Comparison of ENCODE assay signal across 9 cellular contexts in genomic region chr17:66691644-66692500, GRCh38.
A peak's percentile ranks its signal among the peaks of the same experiment; 100 is the strongest.
DNase-seq lines count a peak whose midpoint lies in the region; ATAC-seq and TF ChIP-seq lines count a peak whose summit lies in the region.
"Had no signal": no experiment of that assay in that cellular context is flagged by ENCODE, and none has a peak within 500 bp of the region (broad histone marks: within the 10 kb centered on the region; RNA-seq: fewer than 3 reads in every experiment).

No MANE protein-coding gene starts in this region.

- DNase-seq in Ammon's horn (ENCODE audit: low spot score) (peak; percentile 56), HuH-7.5 (ENCODE audit: low spot score) (no peak), HUDEP-2 (lab: John Stamatoyannopoulos, UW; ENCODE audit: unreplicated experiment in 76 of 76) (no peak)
- DNase-seq in activated naive CD8-positive, alpha-beta T cell treated with anti-CD3 and anti-CD28 coated beads, Interleukin-2, amount 50 U/mL, for 24 hours = no peak

- no peaks in the 10 kb centered on the region for H3K27me3 Mint-ChIP-seq in activated naive CD8-positive, alpha-beta T cell treated with anti-CD3 and anti-CD28 coated beads, Interleukin-2, amount 50 U/mL, for 24 hours

- H3K4me1 ChIP-seq in HEK293 (ENCODE audit: control insufficient read depth, insufficient read depth, low read length) (no peaks in the 10 kb centered on the region), liver (ENCODE audit: control insufficient read depth in 4 of 4, insufficient read depth in 4 of 4, low read length in 3 of 4) (peaks cover 0 to 8% (median 6%) of the 10 kb centered on the region in 4 donors)

- no peaks in the 10 kb centered on the region for H3K4me1 Mint-ChIP-seq in activated naive CD8-positive, alpha-beta T cell treated with anti-CD3 and anti-CD28 coated beads, Interleukin-2, amount 50 U/mL, for 24 hours

- WGBS in liver = 55% methylated on average over 13 of the region's 13 CpGs

- CTCF ChIA-PET in HEK293 (lab: Yijun Ruan, JAX) = interaction anchor here (0.6 kb wide), 1 partner anchor 1399 kb away, joined by 3 read pairs; no protein-coding TSS in a partner anchor

- no peak overlapping the region for H3K4me3 Mint-ChIP-seq in activated naive CD8-positive, alpha-beta T cell treated with anti-CD3 and anti-CD28 coated beads, Interleukin-2, amount 50 U/mL, for 24 hours

- peak overlapping the region; percentile 4 for H3K27ac Mint-ChIP-seq in activated naive CD8-positive, alpha-beta T cell treated with anti-CD3 and anti-CD28 coated beads, Interleukin-2, amount 50 U/mL, for 24 hours

- H3K36me3 ChIP-seq in HEK293 (ENCODE audit: control insufficient read depth in 2 of 2, insufficient read depth in 1 of 2, low read length in 2 of 2) (peaks cover 0 to 24% of the 10 kb centered on the region in 2 experiments; a peak in 2 of 3 replicates), liver (ENCODE audit: control insufficient read depth in 4 of 4, insufficient read depth in 3 of 4, low read depth in 1 of 4, low read length in 3 of 4) (peaks cover 8 to 25% (median 13%) of the 10 kb centered on the region in 4 donors)

- no peaks in the 10 kb centered on the region for H3K27me3 ChIP-seq in liver (ENCODE audit: control insufficient read depth in 4 of 4, insufficient read depth in 4 of 4, low read length in 3 of 4)

- TF ChIP-seq CTCF in HEK293 (tag by site-specific recombination; IDR thresholded peaks at IDR 0.05) (no peak), liver (IDR thresholded peaks at IDR 0.05; ENCODE audit: low read depth, low read length, missing input control) (no peak)

- no peak overlapping the region for H3K9ac ChIP-seq in liver (ENCODE audit: low read depth in 1 of 2, low read length in 2 of 2)

- POLR2A ChIA-PET in HEK293 (lab: Yijun Ruan, JAX) = no interaction called here

- peak in 1 of 2 donors; percentile 15 for TF ChIP-seq RAD21 in liver (IDR thresholded peaks at IDR 0.05)

- H3K9me3 ChIP-seq in HEK293 (ENCODE audit: control insufficient read depth, insufficient read depth, low read depth, low read length) (no peaks in the 10 kb centered on the region), liver (ENCODE audit: control insufficient read depth in 4 of 4, low read length in 3 of 4) (no peaks in the 10 kb centered on the region)

- H3K27ac ChIP-seq in HEK293 (ENCODE audit: extremely low read depth, low read depth, low read length) = no peak overlapping the region
- H3K27ac ChIP-seq in liver (ENCODE audit: low read depth in 1 of 2, low read length in 2 of 2) = peak overlapping the region; percentile 37 to 63

- H3K4me3 ChIP-seq in HEK293 (ENCODE audit: low read depth, low read length) = no peak overlapping the region
- no peak overlapping the region for H3K4me3 ChIP-seq in liver (ENCODE audit: low read depth in 1 of 3, low read length in 3 of 3)
- H3K4me3 ChIP-seq: skin epidermis had no signal

- no peak for ATAC-seq in activated naive CD8-positive, alpha-beta T cell treated with anti-CD3 and anti-CD28 coated beads, Interleukin-2, amount 50 U/mL, for 24 hours
- ATAC-seq in HG03439 (IDR thresholded peaks at IDR 0.05; ENCODE audit: unreplicated experiment) (no peak), GM18868 (IDR thresholded peaks at IDR 0.05; ENCODE audit: unreplicated experiment) (no peak)

- H3K9me3 Mint-ChIP-seq in activated naive CD8-positive, alpha-beta T cell treated with anti-CD3 and anti-CD28 coated beads, Interleukin-2, amount 50 U/mL, for 24 hours = peaks cover 5% of the 10 kb centered on the region

- H3K36me3 Mint-ChIP-seq in activated naive CD8-positive, alpha-beta T cell treated with anti-CD3 and anti-CD28 coated beads, Interleukin-2, amount 50 U/mL, for 24 hours (ENCODE audit: low read depth) = peaks cover 68% of the 10 kb centered on the region

TF ChIP-seq in HEK293, 187 proteins besides CTCF, POLR2A, EP300 and RAD21:
- peak; percentile 23; the same call in 1 of the 2 replicates for TF ChIP-seq ZIC2 (tag by site-specific recombination; IDR thresholded peaks at IDR 0.05)
- TF ChIP-seq KLF10 (tag by site-specific recombination; IDR thresholded peaks at IDR 0.05) = no peak
TF ChIP-seq in HEK293: peak in this region for 1.

TF ChIP-seq in liver, 16 proteins besides CTCF, POLR2A, EP300 and RAD21:
- TF ChIP-seq NR2F2 (IDR thresholded peaks at IDR 0.05) (peak; percentile 23), HNF4A (conservative IDR thresholded peaks at IDR 0.05) (peak; percentile 42 to 50), SP1 (IDR thresholded peaks at IDR 0.05) (peak; percentile 43), ATF3 (IDR thresholded peaks at IDR 0.05) (no peak), GABPA (IDR thresholded peaks at IDR 0.05 in 1 of 2, conservative IDR thresholded peaks at IDR 0.05 in 1 of 2) (peak in 1 of 2 donors; percentile 35), YY1 (IDR thresholded peaks at IDR 0.05) (peak; percentile 19), RXRA (IDR thresholded peaks at IDR 0.05) (peak in 1 of 2 donors; percentile 33), MAX (IDR thresholded peaks at IDR 0.05) (no peak), REST (IDR thresholded peaks at IDR 0.05) (no peak), HNF4G (IDR thresholded peaks at IDR 0.05) (no peak), FOXA1 (IDR thresholded peaks at IDR 0.05) (no peak)
